In genomic region chr1:208238710-208239517, GRCh38 we compare ENCODE assay signal across 8 cellular contexts. TPM values are rescaled to one million over a fixed set of nuclear protein-coding genes. Genes with fewer than 3 reads are reported as not detected.
DNase-seq lines count a peak whose midpoint lies in the region; ATAC-seq, FAIRE-seq and TF ChIP-seq lines count a peak whose summit lies in the region.

No MANE protein-coding gene starts in this region.

- peak in 4 of 5 donors; percentile 9 to 24 (median 12) for DNase-seq in CD4-positive, alpha-beta memory T cell
- DNase-seq in GM23248, result peak; percentile 82
- peak; percentile 13 for DNase-seq in NCI-H510A (lab: John Stamatoyannopoulos, UW)
- peak; percentile 78 for DNase-seq in cerebellar cortex (ENCODE audit: low spot score)
- DNase-seq in HepG2 (ENCODE audit: low spot score), result no peak
- no peak for DNase-seq in upper lobe of right lung
- no peak for DNase-seq in effector CD4-positive, alpha-beta T cell

- H3K4me3 Mint-ChIP-seq in CD4-positive, alpha-beta memory T cell, result no peak overlapping the region

- TF ChIP-seq RAD21 in HepG2 (CRISPR knock-in tag; IDR thresholded peaks at IDR 0.05), result no peak

- no peak overlapping the region for H3K27ac Mint-ChIP-seq in CD4-positive, alpha-beta memory T cell

- peaks cover 89% of the 10 kb centered on the region for H3K79me2 ChIP-seq in GM23248 (ENCODE audit: insufficient read depth)
- H3K79me2 ChIP-seq in HepG2 (ENCODE audit: insufficient read depth, low read length), result no peaks in the 10 kb centered on the region

- in situ Hi-C loops in GM23248 (cut with MboI), result loop anchor here (25.0 kb wide), 1 partner anchor 102 kb away; no protein-coding TSS in a partner anchor
- in situ Hi-C loops in HepG2 (cut with HindIII; ENCODE audit: extremely low pct_ligation_motif_present, low pct_unique_long_range_greater_than_20kb), result no loop called here

- no peak overlapping the region for H3K4me3 ChIP-seq in CD4-positive, alpha-beta memory T cell (ENCODE audit: low read length in 2 of 2)
- H3K4me3 ChIP-seq in GM23248, result no peak overlapping the region
- H3K4me3 ChIP-seq in HepG2 (replicated peaks in 1 of 3; ENCODE audit: insufficient read depth in 1 of 3, low read depth in 2 of 3, low read length in 3 of 3), result peak overlapping the region in 1 of 3 experiments; percentile 45; a peak in 1 of 6 replicates
- H3K4me3 ChIP-seq in upper lobe of right lung, result peak overlapping the region; percentile 92

- H3K9me2 ChIP-seq in GM23248 (ENCODE audit: insufficient read depth), result no peaks in the 10 kb centered on the region

- H3K9ac ChIP-seq in GM23248 (no peak overlapping the region), HepG2 (ENCODE audit: insufficient read depth, low read depth, low read length) (no peak overlapping the region)

- intact Hi-C loops in CD4-positive, alpha-beta memory T cell (cut with micrococcal nuclease), result no loop called here
- intact Hi-C loops in HepG2 (cut with micrococcal nuclease; ENCODE audit: unreplicated experiment), result loop anchor here (5.0 kb wide), 1 partner anchor 122 kb away; no protein-coding TSS in a partner anchor
- intact Hi-C loops in upper lobe of right lung (cut with DNase I), result no loop called here

- H3K4me2 ChIP-seq in GM23248 (ENCODE audit: unreplicated experiment), result peak overlapping the region; percentile 4
- H3K4me2 ChIP-seq in HepG2 (ENCODE audit: low read depth, low read length), result peak overlapping the region; percentile 90

- POLR2A ChIA-PET in CD4-positive, alpha-beta memory T cell (lab: Charles Lee; ENCODE audit: partially characterized antibody), result no interaction called here
- POLR2A ChIA-PET in HepG2 (lab: Yijun Ruan, JAX), result interaction anchor here (1.4 kb wide), 1 partner anchor 61 kb away, joined by 4 read pairs; no protein-coding TSS in a partner anchor

- H3K36me3 Mint-ChIP-seq in CD4-positive, alpha-beta memory T cell, result no peaks in the 10 kb centered on the region

- 55 to 59% methylated on average over 9 of the region's 9 CpGs for WGBS in GM23248 (ENCODE audit: low coverage in 1 of 2, low lambda C conversion rate in 2 of 2, missing lambda C conversion rate in 2 of 2), 2 experiments
- WGBS in HepG2 (ENCODE audit: low lambda C conversion rate), result 10% methylated on average over 7 of the region's 9 CpGs

- TF ChIP-seq EP300 in HepG2 (IDR thresholded peaks at IDR 0.05; ENCODE audit: low read depth in 2 of 2, low read length in 2 of 2), result no peak
- TF ChIP-seq EP300 in HepG2 (CRISPR knock-in tag; IDR thresholded peaks at IDR 0.05; ENCODE audit: borderline replicate concordance), result no peak

- H3K4me1 ChIP-seq in CD4-positive, alpha-beta memory T cell (ENCODE audit: insufficient read depth, low read length), result peaks cover 17% of the 10 kb centered on the region
- H3K4me1 ChIP-seq in GM23248 (ENCODE audit: insufficient read depth) (peaks cover 29% of the 10 kb centered on the region), HepG2 (ENCODE audit: insufficient read depth, low read length) (peaks cover 92% of the 10 kb centered on the region), upper lobe of right lung (peaks cover 69% of the 10 kb centered on the region)

- no peaks in the 10 kb centered on the region for H3K9me3 ChIP-seq in CD4-positive, alpha-beta memory T cell (ENCODE audit: control insufficient read depth in 1 of 2, low read length in 2 of 2)
- H3K9me3 ChIP-seq in GM23248 (ENCODE audit: low read depth), result no peaks in the 10 kb centered on the region
- H3K9me3 ChIP-seq in HepG2 (ENCODE audit: low read length), result no peaks in the 10 kb centered on the region
- no peaks in the 10 kb centered on the region for H3K9me3 ChIP-seq in upper lobe of right lung

- CTCF ChIA-PET in CD4-positive, alpha-beta memory T cell (lab: Charles Lee; ENCODE audit: partially characterized antibody), result interaction anchor here (1.0 to 11.2 kb wide), 11 partner anchors 8 to 214 kb away, joined by 3 to 234 read pairs (median 3); no protein-coding TSS in a partner anchor
- CTCF ChIA-PET in HepG2 (lab: Yijun Ruan, JAX; ENCODE audit: low intra/inter-chr PET ratio, low total read pairs), result interaction anchor here (1.2 kb wide), 1 partner anchor 107 kb away, joined by 10 read pairs; no protein-coding TSS in a partner anchor

- H3K27me3 Mint-ChIP-seq in CD4-positive, alpha-beta memory T cell, result peaks cover 22 to 37% of the 10 kb centered on the region in 2 donors

- H2AFZ ChIP-seq in GM23248 (no peak overlapping the region), HepG2 (ENCODE audit: low read length) (no peak overlapping the region)

- H3K4me1 Mint-ChIP-seq in CD4-positive, alpha-beta memory T cell, result peaks cover 5 to 16% (median 11%) of the 10 kb centered on the region in 4 donors

- FAIRE-seq in HepG2 (lab: Jason Lieb, UNC), result peak; percentile 49

- peaks cover 24% of the 10 kb centered on the region for H3K27me3 ChIP-seq in CD4-positive, alpha-beta memory T cell (ENCODE audit: insufficient read depth, low read length)
- H3K27me3 ChIP-seq in GM23248 (replicated peaks; ENCODE audit: insufficient read depth) (no peaks in the 10 kb centered on the region), HepG2 (ENCODE audit: control insufficient read depth in 1 of 2, insufficient read depth in 2 of 2, low read length in 2 of 2) (peaks cover 0 to 18% of the 10 kb centered on the region in 2 experiments; a peak in 2 of 5 replicates), upper lobe of right lung (no peaks in the 10 kb centered on the region)

- peak; percentile 34 for ATAC-seq in HepG2
- peak; percentile 29 for ATAC-seq in upper lobe of right lung
- ATAC-seq in GM19397 (IDR thresholded peaks at IDR 0.05; ENCODE audit: unreplicated experiment), result no peak

- no peaks in the 10 kb centered on the region for H3K9me3 Mint-ChIP-seq in CD4-positive, alpha-beta memory T cell

- no TSS peak for BruUV-seq in HepG2 (replicated peaks; lab: Mats Ljungman, UMichigan)

- H4K20me1 ChIP-seq in GM23248 (ENCODE audit: insufficient read depth) (no peaks in the 10 kb centered on the region), HepG2 (ENCODE audit: insufficient read depth, low read length) (no peaks in the 10 kb centered on the region)

- TF ChIP-seq POLR2A in HepG2 (IDR thresholded peaks at IDR 0.05; ENCODE audit: insufficient read depth in 1 of 2, low read depth in 2 of 2, low read length in 2 of 2), result no peak

- no peaks in the 10 kb centered on the region for H3K36me3 ChIP-seq in CD4-positive, alpha-beta memory T cell (ENCODE audit: insufficient read depth, low read length)
- H3K36me3 ChIP-seq in GM23248 (ENCODE audit: low read depth) (no peaks in the 10 kb centered on the region), HepG2 (replicated peaks in 1 of 2; ENCODE audit: control insufficient read depth in 1 of 2, insufficient read depth in 2 of 2, low read length in 2 of 2) (no peaks in the 10 kb centered on the region), upper lobe of right lung (peaks cover 6% of the 10 kb centered on the region)

- TF ChIP-seq CTCF in HepG2 (CRISPR knock-in tag; IDR thresholded peaks at IDR 0.05) (peak; percentile 48), upper lobe of right lung (IDR thresholded peaks at IDR 0.05) (peak; percentile 86)

- H3K27ac ChIP-seq in CD4-positive, alpha-beta memory T cell (ENCODE audit: low read depth, low read length), result no peak overlapping the region
- H3K27ac ChIP-seq in GM23248, result no peak overlapping the region
- H3K27ac ChIP-seq in HepG2 (ENCODE audit: extremely low read length, insufficient read depth, low read length), result no peak overlapping the region
- peak overlapping the region; percentile 18 for H3K27ac ChIP-seq in upper lobe of right lung

- no peaks in the 10 kb centered on the region for H3F3A ChIP-seq in GM23248 (ENCODE audit: insufficient read depth)

TF ChIP-seq in HepG2, 621 proteins besides CTCF, POLR2A, EP300 and RAD21 (continues in another document):
- TF ChIP-seq NFKBIZ (CRISPR knock-in tag; IDR thresholded peaks at IDR 0.05), result no peak
- TF ChIP-seq ZMAT3 (CRISPR knock-in tag; conservative IDR thresholded peaks at IDR 0.05), result no peak
- 0 out of 2 replicates have a peak, but pooled peaks have one; percentile 20 for TF ChIP-seq ZFX (CRISPR knock-in tag; IDR thresholded peaks at IDR 0.05; ENCODE audit: low read depth)
- TF ChIP-seq DNMT3B (CRISPR knock-in tag; conservative IDR thresholded peaks at IDR 0.05), result no peak

RNA-seq across cellular contexts. Expression of gene PLXNA2, which starts 5.3 kb away (rescaled TPM):
- total RNA-seq in CD4-positive, alpha-beta memory T cell, result 1 to 10 TPM; 3.5 to 4.0 TPM
- polyA plus RNA-seq in CD4-positive, alpha-beta memory T cell, result under 1 TPM; 0.10 to 0.11 TPM
- 5.4 and 6.4 TPM in 2 replicates for total RNA-seq in GM23248 (2014; rRNA removed; shearing (Covaris generic))
- polyA plus RNA-seq in GM23248 (2016; fragmentation: Nextera tagmentation; extraction: Ambion mirVana), result 3.5 and 3.7 TPM in 2 replicates
- 0.24 and 1.1 TPM in 2 replicates for total RNA-seq in HepG2 (2016; rRNA removed; fragmentation: Illumina TruSeq; extraction: Trizol)
- total RNA-seq in HepG2 (2016; cell fraction: cytosol; rRNA removed; fragmentation: Illumina TruSeq; extraction: Trizol; ENCODE audit: low read depth), result under 0.01 and 0.18 TPM in 2 replicates
- total RNA-seq in HepG2 (2016; cell fraction: insoluble cytoplasmic fraction; rRNA removed; fragmentation: Illumina TruSeq; extraction: Trizol), result 0.22 and 0.71 TPM in 2 replicates
- 0.28 and 0.49 TPM in 2 replicates for total RNA-seq in HepG2 (2016; cell fraction: membrane; rRNA removed; fragmentation: Illumina TruSeq; extraction: Trizol)
- total RNA-seq in HepG2 (2016; cell fraction: nucleus; rRNA removed; fragmentation: Illumina TruSeq; extraction: Trizol), result 1.5 and 1.9 TPM in 2 replicates
- polyA plus RNA-seq in HepG2 (2011; rRNA removed), result 2.1 TPM in 2 replicates
- 0.59 and 1.1 TPM in 2 replicates for polyA plus RNA-seq in HepG2 (2011; cell fraction: cytosol; rRNA removed)
- polyA plus RNA-seq in HepG2 (2011; cell fraction: nucleus; rRNA removed), result 8.7 and 12.0 TPM in 2 replicates
- 1.0 and 1.7 TPM in 2 replicates for polyA plus RNA-seq in HepG2 (2012)
- polyA plus RNA-seq in HepG2 (2016; cell fraction: cytosol; fragmentation: Illumina TruSeq; extraction: Trizol; ENCODE audit: low read depth), result 0.03 and 0.07 TPM in 2 replicates
- 0.33 and 0.36 TPM in 2 replicates for polyA plus RNA-seq in HepG2 (2016; cell fraction: insoluble cytoplasmic fraction; fragmentation: Illumina TruSeq; extraction: Trizol; ENCODE audit: low read depth)
- 0.17 and 0.33 TPM in 2 replicates for polyA plus RNA-seq in HepG2 (2016; cell fraction: membrane; fragmentation: Illumina TruSeq; extraction: Trizol; ENCODE audit: low read depth)
- polyA plus RNA-seq in HepG2 (2016; cell fraction: nucleus; fragmentation: Illumina TruSeq; extraction: Trizol; ENCODE audit: insufficient read depth, low read depth), result 3.2 and 3.4 TPM in 2 replicates
- 6.7 and 14.5 TPM in 2 replicates for polyA minus RNA-seq in HepG2 (2011; rRNA and poly(A)+ RNA removed; ENCODE audit: low replicate concordance)
- polyA minus RNA-seq in HepG2 (2011; cell fraction: cytosol; rRNA and poly(A)+ RNA removed), result 1.8 and 3.3 TPM in 2 replicates
- 7.1 and 8.1 TPM in 2 replicates for polyA minus RNA-seq in HepG2 (2011; cell fraction: nucleus; rRNA and poly(A)+ RNA removed)
- total RNA-seq in upper lobe of right lung, result 98.5 TPM

Comparison
In these comparisons a context has a peak if more than half of its experiments do, and no peak if none do; other contexts are left out.
1. DNase-seq: peak in CD4-positive, alpha-beta memory T cell (4 of 5), GM23248 (single experiment), NCI-H510A (single experiment) and cerebellar cortex (single experiment); none in HepG2 (single experiment), upper lobe of right lung (single experiment) and effector CD4-positive, alpha-beta T cell (single experiment).
2. RNA of gene PLXNA2, which starts 5.3 kb away (total RNA-seq): 98.5 TPM in upper lobe of right lung (single experiment); 5.4 to 6.4 TPM in GM23248, 3.5 to 4.0 TPM in CD4-positive, alpha-beta memory T cell and under 0.01 to 1.9 TPM in HepG2; every median in the first group is over 10 times any median in the second.